In the genomic region with DNA sequence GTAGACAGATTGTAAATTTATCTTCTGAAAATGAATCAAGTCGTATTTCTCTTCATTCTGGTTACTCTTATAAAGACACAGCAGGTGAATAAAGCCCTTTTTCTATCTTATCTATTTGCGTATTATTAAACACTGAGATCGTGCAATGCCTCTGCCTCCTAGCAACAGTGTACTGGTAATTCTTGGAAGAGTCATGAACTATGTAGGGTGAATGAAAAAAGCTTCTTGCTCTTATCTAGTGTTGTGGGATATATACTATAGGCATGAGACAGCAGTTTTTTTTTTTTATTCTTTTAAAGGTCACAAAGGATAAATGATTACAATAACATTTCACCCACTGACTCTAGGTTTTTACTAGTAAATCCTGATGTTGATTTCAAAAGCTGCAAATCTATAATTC, we compare ENCODE assay signal across 1 cellular context.
TF ChIP-seq lines count a peak whose summit lies in the region.

No MANE protein-coding gene starts in this region.

TF ChIP-seq in K562, 482 proteins besides CTCF, POLR2A, EP300 and RAD21 (continued from another document and continues in another):
- TF ChIP-seq, protein P1, sequence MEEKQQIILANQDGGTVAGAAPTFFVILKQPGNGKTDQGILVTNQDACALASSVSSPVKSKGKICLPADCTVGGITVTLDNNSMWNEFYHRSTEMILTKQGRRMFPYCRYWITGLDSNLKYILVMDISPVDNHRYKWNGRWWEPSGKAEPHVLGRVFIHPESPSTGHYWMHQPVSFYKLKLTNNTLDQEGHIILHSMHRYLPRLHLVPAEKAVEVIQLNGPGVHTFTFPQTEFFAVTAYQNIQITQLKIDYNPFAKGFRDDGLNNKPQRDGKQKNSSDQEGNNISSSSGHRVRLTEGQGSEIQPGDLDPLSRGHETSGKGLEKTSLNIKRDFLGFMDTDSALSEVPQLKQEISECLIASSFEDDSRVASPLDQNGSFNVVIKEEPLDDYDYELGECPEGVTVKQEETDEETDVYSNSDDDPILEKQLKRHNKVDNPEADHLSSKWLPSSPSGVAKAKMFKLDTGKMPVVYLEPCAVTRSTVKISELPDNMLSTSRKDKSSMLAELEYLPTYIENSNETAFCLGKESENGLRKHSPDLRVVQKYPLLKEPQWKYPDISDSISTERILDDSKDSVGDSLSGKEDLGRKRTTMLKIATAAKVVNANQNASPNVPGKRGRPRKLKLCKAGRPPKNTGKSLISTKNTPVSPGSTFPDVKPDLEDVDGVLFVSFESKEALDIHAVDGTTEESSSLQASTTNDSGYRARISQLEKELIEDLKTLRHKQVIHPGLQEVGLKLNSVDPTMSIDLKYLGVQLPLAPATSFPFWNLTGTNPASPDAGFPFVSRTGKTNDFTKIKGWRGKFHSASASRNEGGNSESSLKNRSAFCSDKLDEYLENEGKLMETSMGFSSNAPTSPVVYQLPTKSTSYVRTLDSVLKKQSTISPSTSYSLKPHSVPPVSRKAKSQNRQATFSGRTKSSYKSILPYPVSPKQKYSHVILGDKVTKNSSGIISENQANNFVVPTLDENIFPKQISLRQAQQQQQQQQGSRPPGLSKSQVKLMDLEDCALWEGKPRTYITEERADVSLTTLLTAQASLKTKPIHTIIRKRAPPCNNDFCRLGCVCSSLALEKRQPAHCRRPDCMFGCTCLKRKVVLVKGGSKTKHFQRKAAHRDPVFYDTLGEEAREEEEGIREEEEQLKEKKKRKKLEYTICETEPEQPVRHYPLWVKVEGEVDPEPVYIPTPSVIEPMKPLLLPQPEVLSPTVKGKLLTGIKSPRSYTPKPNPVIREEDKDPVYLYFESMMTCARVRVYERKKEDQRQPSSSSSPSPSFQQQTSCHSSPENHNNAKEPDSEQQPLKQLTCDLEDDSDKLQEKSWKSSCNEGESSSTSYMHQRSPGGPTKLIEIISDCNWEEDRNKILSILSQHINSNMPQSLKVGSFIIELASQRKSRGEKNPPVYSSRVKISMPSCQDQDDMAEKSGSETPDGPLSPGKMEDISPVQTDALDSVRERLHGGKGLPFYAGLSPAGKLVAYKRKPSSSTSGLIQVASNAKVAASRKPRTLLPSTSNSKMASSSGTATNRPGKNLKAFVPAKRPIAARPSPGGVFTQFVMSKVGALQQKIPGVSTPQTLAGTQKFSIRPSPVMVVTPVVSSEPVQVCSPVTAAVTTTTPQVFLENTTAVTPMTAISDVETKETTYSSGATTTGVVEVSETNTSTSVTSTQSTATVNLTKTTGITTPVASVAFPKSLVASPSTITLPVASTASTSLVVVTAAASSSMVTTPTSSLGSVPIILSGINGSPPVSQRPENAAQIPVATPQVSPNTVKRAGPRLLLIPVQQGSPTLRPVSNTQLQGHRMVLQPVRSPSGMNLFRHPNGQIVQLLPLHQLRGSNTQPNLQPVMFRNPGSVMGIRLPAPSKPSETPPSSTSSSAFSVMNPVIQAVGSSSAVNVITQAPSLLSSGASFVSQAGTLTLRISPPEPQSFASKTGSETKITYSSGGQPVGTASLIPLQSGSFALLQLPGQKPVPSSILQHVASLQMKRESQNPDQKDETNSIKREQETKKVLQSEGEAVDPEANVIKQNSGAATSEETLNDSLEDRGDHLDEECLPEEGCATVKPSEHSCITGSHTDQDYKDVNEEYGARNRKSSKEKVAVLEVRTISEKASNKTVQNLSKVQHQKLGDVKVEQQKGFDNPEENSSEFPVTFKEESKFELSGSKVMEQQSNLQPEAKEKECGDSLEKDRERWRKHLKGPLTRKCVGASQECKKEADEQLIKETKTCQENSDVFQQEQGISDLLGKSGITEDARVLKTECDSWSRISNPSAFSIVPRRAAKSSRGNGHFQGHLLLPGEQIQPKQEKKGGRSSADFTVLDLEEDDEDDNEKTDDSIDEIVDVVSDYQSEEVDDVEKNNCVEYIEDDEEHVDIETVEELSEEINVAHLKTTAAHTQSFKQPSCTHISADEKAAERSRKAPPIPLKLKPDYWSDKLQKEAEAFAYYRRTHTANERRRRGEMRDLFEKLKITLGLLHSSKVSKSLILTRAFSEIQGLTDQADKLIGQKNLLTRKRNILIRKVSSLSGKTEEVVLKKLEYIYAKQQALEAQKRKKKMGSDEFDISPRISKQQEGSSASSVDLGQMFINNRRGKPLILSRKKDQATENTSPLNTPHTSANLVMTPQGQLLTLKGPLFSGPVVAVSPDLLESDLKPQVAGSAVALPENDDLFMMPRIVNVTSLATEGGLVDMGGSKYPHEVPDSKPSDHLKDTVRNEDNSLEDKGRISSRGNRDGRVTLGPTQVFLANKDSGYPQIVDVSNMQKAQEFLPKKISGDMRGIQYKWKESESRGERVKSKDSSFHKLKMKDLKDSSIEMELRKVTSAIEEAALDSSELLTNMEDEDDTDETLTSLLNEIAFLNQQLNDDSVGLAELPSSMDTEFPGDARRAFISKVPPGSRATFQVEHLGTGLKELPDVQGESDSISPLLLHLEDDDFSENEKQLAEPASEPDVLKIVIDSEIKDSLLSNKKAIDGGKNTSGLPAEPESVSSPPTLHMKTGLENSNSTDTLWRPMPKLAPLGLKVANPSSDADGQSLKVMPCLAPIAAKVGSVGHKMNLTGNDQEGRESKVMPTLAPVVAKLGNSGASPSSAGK (IDR thresholded peaks at IDR 0.05) = no peak
- TF ChIP-seq MYC (IDR thresholded peaks at IDR 0.05; ENCODE audit: low read depth, low read length) (no peak), MYC (CRISPR knock-in tag; IDR thresholded peaks at IDR 0.05; ENCODE audit: borderline replicate concordance, low read depth) (no peak), CTBP1 (IDR thresholded peaks at IDR 0.05; ENCODE audit: borderline replicate concordance) (no peak), ZNF398 (CRISPR knock-in tag; IDR thresholded peaks at IDR 0.05) (no peak), CCNT2 (IDR thresholded peaks at IDR 0.05; ENCODE audit: borderline replicate concordance, extremely low read depth, insufficient read length, low read depth, low read length) (no peak), ZNF75A (CRISPR knock-in tag; IDR thresholded peaks at IDR 0.05) (no peak), HIVEP1 (CRISPR knock-in tag; IDR thresholded peaks at IDR 0.05) (no peak), CBFA2T3 (IDR thresholded peaks at IDR 0.05) (0 out of 2 replicates have a peak, but pooled peaks have one; percentile 3), RNF219 (CRISPR knock-in tag; IDR thresholded peaks at IDR 0.05) (no peak), UBTF (IDR thresholded peaks at IDR 0.05; ENCODE audit: borderline replicate concordance in 1 of 2, low read depth in 2 of 2, low read length in 2 of 2) (no peak)
- TF ChIP-seq, protein P2, sequence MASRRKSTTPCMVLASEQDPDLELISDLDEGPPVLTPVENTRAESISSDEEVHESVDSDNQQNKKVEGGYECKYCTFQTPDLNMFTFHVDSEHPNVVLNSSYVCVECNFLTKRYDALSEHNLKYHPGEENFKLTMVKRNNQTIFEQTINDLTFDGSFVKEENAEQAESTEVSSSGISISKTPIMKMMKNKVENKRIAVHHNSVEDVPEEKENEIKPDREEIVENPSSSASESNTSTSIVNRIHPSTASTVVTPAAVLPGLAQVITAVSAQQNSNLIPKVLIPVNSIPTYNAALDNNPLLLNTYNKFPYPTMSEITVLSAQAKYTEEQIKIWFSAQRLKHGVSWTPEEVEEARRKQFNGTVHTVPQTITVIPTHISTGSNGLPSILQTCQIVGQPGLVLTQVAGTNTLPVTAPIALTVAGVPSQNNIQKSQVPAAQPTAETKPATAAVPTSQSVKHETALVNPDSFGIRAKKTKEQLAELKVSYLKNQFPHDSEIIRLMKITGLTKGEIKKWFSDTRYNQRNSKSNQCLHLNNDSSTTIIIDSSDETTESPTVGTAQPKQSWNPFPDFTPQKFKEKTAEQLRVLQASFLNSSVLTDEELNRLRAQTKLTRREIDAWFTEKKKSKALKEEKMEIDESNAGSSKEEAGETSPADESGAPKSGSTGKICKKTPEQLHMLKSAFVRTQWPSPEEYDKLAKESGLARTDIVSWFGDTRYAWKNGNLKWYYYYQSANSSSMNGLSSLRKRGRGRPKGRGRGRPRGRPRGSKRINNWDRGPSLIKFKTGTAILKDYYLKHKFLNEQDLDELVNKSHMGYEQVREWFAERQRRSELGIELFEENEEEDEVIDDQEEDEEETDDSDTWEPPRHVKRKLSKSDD (conservative IDR thresholded peaks at IDR 0.05; ENCODE audit: low read length) = no peak
- TF ChIP-seq, protein P3, sequence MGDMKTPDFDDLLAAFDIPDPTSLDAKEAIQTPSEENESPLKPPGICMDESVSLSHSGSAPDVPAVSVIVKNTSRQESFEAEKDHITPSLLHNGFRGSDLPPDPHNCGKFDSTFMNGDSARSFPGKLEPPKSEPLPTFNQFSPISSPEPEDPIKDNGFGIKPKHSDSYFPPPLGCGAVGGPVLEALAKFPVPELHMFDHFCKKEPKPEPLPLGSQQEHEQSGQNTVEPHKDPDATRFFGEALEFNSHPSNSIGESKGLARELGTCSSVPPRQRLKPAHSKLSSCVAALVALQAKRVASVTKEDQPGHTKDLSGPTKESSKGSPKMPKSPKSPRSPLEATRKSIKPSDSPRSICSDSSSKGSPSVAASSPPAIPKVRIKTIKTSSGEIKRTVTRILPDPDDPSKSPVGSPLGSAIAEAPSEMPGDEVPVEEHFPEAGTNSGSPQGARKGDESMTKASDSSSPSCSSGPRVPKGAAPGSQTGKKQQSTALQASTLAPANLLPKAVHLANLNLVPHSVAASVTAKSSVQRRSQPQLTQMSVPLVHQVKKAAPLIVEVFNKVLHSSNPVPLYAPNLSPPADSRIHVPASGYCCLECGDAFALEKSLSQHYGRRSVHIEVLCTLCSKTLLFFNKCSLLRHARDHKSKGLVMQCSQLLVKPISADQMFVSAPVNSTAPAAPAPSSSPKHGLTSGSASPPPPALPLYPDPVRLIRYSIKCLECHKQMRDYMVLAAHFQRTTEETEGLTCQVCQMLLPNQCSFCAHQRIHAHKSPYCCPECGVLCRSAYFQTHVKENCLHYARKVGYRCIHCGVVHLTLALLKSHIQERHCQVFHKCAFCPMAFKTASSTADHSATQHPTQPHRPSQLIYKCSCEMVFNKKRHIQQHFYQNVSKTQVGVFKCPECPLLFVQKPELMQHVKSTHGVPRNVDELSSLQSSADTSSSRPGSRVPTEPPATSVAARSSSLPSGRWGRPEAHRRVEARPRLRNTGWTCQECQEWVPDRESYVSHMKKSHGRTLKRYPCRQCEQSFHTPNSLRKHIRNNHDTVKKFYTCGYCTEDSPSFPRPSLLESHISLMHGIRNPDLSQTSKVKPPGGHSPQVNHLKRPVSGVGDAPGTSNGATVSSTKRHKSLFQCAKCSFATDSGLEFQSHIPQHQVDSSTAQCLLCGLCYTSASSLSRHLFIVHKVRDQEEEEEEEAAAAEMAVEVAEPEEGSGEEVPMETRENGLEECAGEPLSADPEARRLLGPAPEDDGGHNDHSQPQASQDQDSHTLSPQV (IDR thresholded peaks at IDR 0.05) = no peak
- TF ChIP-seq, protein P4, sequence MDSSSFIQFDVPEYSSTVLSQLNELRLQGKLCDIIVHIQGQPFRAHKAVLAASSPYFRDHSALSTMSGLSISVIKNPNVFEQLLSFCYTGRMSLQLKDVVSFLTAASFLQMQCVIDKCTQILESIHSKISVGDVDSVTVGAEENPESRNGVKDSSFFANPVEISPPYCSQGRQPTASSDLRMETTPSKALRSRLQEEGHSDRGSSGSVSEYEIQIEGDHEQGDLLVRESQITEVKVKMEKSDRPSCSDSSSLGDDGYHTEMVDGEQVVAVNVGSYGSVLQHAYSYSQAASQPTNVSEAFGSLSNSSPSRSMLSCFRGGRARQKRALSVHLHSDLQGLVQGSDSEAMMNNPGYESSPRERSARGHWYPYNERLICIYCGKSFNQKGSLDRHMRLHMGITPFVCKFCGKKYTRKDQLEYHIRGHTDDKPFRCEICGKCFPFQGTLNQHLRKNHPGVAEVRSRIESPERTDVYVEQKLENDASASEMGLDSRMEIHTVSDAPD (CRISPR knock-in tag; IDR thresholded peaks at IDR 0.05) = no peak
